In the genomic region with DNA sequence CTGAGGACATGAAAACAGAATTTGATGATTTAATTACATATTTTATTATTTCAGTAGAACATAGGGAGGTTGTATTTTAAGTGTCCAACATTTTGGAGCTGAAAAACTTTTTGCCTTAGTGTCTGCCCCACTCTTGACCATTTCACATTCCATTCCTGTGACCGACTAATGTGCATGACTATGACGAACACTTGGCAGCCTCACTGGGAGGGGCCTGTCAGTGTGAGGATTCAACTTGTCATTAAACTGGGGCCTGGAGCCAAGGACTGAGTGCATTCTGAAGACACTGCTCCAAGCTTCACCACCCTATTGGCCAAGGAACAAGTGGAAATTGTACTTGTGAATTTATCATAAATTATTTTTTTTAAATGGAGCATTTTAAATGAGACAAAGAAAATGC, we compare ENCODE assay signal across 1 cellular context.
TF ChIP-seq lines count a peak whose summit lies in the region.

No MANE protein-coding gene starts in this region.

TF ChIP-seq in GM23338, 12 proteins besides CTCF, POLR2A, EP300 and RAD21:
- TF ChIP-seq REST (IDR thresholded peaks at IDR 0.05; ENCODE audit: unreplicated experiment) (no peak), CREB1 (CRISPR knock-in tag; IDR thresholded peaks at IDR 0.05; ENCODE audit: low read depth) (no peak), STAT1 (IDR thresholded peaks at IDR 0.05; ENCODE audit: unreplicated experiment) (no peak), EZH2phosphoT487 (IDR thresholded peaks at IDR 0.05; ENCODE audit: unreplicated experiment) (no peak), ZNF462 (CRISPR knock-in tag; IDR thresholded peaks at IDR 0.05) (no peak), EZH2 (IDR thresholded peaks at IDR 0.05; ENCODE audit: low read depth, unreplicated experiment) (no peak)
